Comparison of ENCODE assay signal across 1 cellular context in genomic region chrX:71992711-71993110, GRCh38.
TF ChIP-seq lines count a peak whose summit lies in the region.

No MANE protein-coding gene starts in this region.

TF ChIP-seq in H1, 55 proteins besides CTCF, POLR2A, EP300 and RAD21 (continued from another document):
- TF ChIP-seq SRF (IDR thresholded peaks at IDR 0.05; ENCODE audit: low read depth, low read length) (no peak), SP4 (IDR thresholded peaks at IDR 0.05; ENCODE audit: low read length) (no peak)
